Comparison of ENCODE assay signal across 8 cellular contexts in the genomic region with DNA sequence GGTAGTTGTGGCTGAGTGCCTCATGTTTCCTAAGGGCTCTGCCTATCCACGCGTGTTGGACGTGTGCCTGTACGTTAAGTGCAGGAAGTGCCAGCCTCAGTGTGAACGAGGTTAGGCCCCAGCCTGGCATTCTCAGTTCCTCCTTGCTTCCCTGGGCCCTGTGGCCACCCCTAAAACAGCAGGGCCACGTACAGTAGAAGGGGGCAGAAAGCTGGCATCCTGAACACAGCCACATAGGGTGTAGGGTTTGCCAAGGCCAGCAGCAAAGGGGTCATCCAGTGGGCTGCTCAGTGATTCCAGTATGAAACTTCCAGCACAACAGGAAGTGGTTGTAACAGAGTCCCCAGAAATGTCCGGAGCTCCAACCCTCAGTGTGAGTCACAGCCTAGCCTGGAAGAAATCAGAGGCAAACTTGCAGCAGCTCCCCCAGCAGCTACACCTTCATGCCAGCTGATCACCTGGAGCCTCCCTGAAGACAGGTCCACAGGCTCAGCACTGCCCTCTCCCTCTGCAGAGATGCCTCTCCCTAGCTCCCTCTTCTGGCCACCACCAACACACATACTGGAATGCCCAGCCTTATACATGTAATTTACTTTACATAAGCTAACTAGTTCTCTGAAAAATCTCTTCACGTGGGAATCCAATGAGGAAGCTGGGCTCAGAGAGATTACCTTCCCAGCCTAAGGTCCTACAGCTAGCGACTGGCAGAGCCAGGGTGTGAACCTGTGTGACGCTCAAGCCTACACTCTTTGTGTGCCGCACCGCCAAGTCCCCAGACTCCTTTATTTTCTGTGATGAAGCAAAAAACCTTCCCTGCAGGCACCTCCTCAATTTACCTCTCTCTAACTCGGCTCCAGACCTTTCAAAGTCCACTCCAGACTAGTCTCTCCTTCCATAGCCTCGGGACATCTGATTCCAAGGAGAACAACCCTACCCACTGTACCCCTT. TPM values are rescaled to one million over a fixed set of nuclear protein-coding genes. Genes with fewer than 3 reads are reported as not detected.
A peak's percentile ranks its signal among the peaks of the same experiment; 100 is the strongest.
DNase-seq lines count a peak whose midpoint lies in the region; ATAC-seq and TF ChIP-seq lines count a peak whose summit lies in the region.

No MANE protein-coding gene starts in this region.

- H3K4me1 Mint-ChIP-seq in stimulated activated memory B cell treated with anti-CD40 and anti-IgM and Interleukin-4, amounts not matched to agents 10 μg/mL and 1 μg/mL and 100 μg/mL, for 72 hours, result peaks cover 88% of the 10 kb centered on the region

- no peaks in the 10 kb centered on the region for H3K9me3 Mint-ChIP-seq in stimulated activated memory B cell treated with anti-CD40 and anti-IgM and Interleukin-4, amounts not matched to agents 10 μg/mL and 1 μg/mL and 100 μg/mL, for 72 hours

- intact Hi-C loops in body of pancreas (cut with DNase I), result loop anchor here (10.0 kb wide), 1 partner anchor 111 kb away; no protein-coding TSS in a partner anchor

- peak overlapping the region; percentile 13 for H3K4me3 Mint-ChIP-seq in stimulated activated memory B cell treated with anti-CD40 and anti-IgM and Interleukin-4, amounts not matched to agents 10 μg/mL and 1 μg/mL and 100 μg/mL, for 72 hours

- H3K27ac Mint-ChIP-seq in stimulated activated memory B cell treated with anti-CD40 and anti-IgM and Interleukin-4, amounts not matched to agents 10 μg/mL and 1 μg/mL and 100 μg/mL, for 72 hours, result peak overlapping the region; percentile 86

- TF ChIP-seq POLR2A in body of pancreas (IDR thresholded peaks at IDR 0.05), result no peak

- 53 to 59% methylated on average over 14 of the region's 14 CpGs for WGBS in body of pancreas, 2 donors

- H3K4me3 ChIP-seq in GM12864 (ENCODE audit: low read depth, low read length) (no peak overlapping the region), body of pancreas (no peak overlapping the region)

- ATAC-seq in HG03439 (IDR thresholded peaks at IDR 0.05; ENCODE audit: unreplicated experiment) (peak; percentile 29), body of pancreas (peak; percentile 89)
- ATAC-seq in stimulated activated memory B cell treated with anti-CD40 and anti-IgM and Interleukin-4, amounts not matched to agents 10 μg/mL and 1 μg/mL and 100 μg/mL, for 72 hours, result peak; percentile 89

- H3K27ac ChIP-seq in body of pancreas, result peak overlapping the region in 3 of 4 donors; percentile 3 to 53 (median 19)

- no peaks in the 10 kb centered on the region for H3K36me3 Mint-ChIP-seq in stimulated activated memory B cell treated with anti-CD40 and anti-IgM and Interleukin-4, amounts not matched to agents 10 μg/mL and 1 μg/mL and 100 μg/mL, for 72 hours

- no peaks in the 10 kb centered on the region for H3K4me1 ChIP-seq in body of pancreas

- peaks cover 0 to under 1% of the 10 kb centered on the region in 2 donors for H3K36me3 ChIP-seq in body of pancreas (replicated peaks in 1 of 2; ENCODE audit: insufficient read depth in 1 of 2, low read depth in 2 of 2)

- H3K27me3 Mint-ChIP-seq in stimulated activated memory B cell treated with anti-CD40 and anti-IgM and Interleukin-4, amounts not matched to agents 10 μg/mL and 1 μg/mL and 100 μg/mL, for 72 hours, result no peaks in the 10 kb centered on the region

- no peaks in the 10 kb centered on the region for H3K27me3 ChIP-seq in body of pancreas

- TF ChIP-seq CTCF in AG09319 (IDR thresholded peaks at IDR 0.05; ENCODE audit: low read depth, low read length) (peak; percentile 45), GM12864 (IDR thresholded peaks at IDR 0.05; ENCODE audit: low read depth, low read length, missing control alignments) (peak; percentile 74), body of pancreas (IDR thresholded peaks at IDR 0.05) (peak; percentile 44 to 77 (median 74))

- DNase-seq in AG09319 (ENCODE audit: extremely low read depth, low read depth), result peak; percentile 16
- no peak for DNase-seq in GM12864 (ENCODE audit: low read depth)
- DNase-seq in OCI-M1 (lab: John Stamatoyannopoulos, UW), result peak; percentile 76
- peak; percentile 76 to 86 (median 83) for DNase-seq in body of pancreas
- peak; percentile 93 for DNase-seq in islet precursor cell
- no peak for DNase-seq in GM19238 (ENCODE audit: insufficient read length, low spot score)

- H3K9me3 ChIP-seq in body of pancreas, result no peaks in the 10 kb centered on the region

RNA-seq across cellular contexts. Expression of a gene that starts 26.6 kb away (rescaled TPM):
- 1 to 10 TPM; 2.9 to 4.6 TPM for total RNA-seq in body of pancreas

RNA-seq across cellular contexts. Expression of a gene that starts 59.7 kb away (rescaled TPM):
- 1 to 10 TPM; 2.9 to 7.6 TPM for total RNA-seq in body of pancreas

Comparison
In these comparisons a context has a peak if more than half of its experiments do, and no peak if none do; other contexts are left out.
1. DNase-seq: peak in AG09319 (single experiment), OCI-M1 (single experiment), body of pancreas (4 of 4) and islet precursor cell (single experiment); none in GM12864 (single experiment) and GM19238 (single experiment).
2. ATAC-seq: peak in every context shown above with its lines; median percentile 89 in body of pancreas; 89 in stimulated activated memory B cell treated with anti-CD40 and anti-IgM and Interleukin-4, amounts not matched to agents 10 μg/mL and 1 μg/mL and 100 μg/mL, for 72 hours; 29 in HG03439.
3. Peak in every context shown above with its lines, with median percentiles within 50 percentile points of each other: CTCF ChIP-seq.